ENCODE assay signal across 8 cellular contexts in the genomic region with DNA sequence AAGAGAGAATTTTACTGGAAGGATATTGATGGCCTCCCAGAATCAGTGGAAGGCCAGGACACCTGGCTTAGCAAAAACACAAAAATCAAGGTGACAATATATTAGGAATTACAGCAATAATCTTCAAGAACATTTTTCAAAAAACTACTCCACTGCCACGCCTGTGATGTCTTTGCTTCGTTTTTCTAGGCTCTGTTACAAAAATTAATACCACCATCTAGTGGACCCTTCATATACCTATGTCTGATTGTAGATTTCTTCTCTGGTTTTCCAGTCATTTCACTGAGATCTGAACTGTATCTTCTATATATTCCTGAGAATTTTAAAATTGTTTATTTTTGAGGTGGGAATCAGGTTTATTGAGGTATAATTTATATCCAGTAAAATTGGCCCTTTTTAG. TPM values are rescaled to one million over a fixed set of nuclear protein-coding genes. Genes with fewer than 3 reads are reported as not detected.
DNase-seq lines count a peak whose midpoint lies in the region; ATAC-seq, FAIRE-seq and TF ChIP-seq lines count a peak whose summit lies in the region.

No MANE protein-coding gene starts in this region.

- peaks cover 0 to 5% of the 10 kb centered on the region in 2 donors for H3K27me3 Mint-ChIP-seq in stimulated activated naive B cell treated with anti-CD40 and anti-IgM and Interleukin-4, amounts not matched to agents 10 μg/mL and 1 μg/mL and 100 μg/mL, for 72 hours

- H3K79me1 ChIP-seq in H1 (ENCODE audit: low read depth, low read length) = no peaks in the 10 kb centered on the region

- H4K5ac ChIP-seq in H1 (ENCODE audit: insufficient read length, low read depth, low read length) = no peak overlapping the region

- H2BK12ac ChIP-seq in H1 (ENCODE audit: low read depth, low read length) = no peak overlapping the region

- H2BK120ac ChIP-seq in H1 (replicated peaks; ENCODE audit: low read depth, low read length) = no peak overlapping the region

- H3K4me2 ChIP-seq in H1 (ENCODE audit: insufficient read depth in 1 of 2, low read depth in 2 of 2, low read length in 2 of 2) = no peak overlapping the region

- peak; percentile 55 for ATAC-seq in GM19043 (IDR thresholded peaks at IDR 0.05; ENCODE audit: low read depth, unreplicated experiment)
- ATAC-seq in stimulated activated naive B cell treated with anti-CD40 and anti-IgM and Interleukin-4, amounts not matched to agents 10 μg/mL and 1 μg/mL and 100 μg/mL, for 72 hours (replicated peaks) = no peak

- H3K18ac ChIP-seq in H1 (ENCODE audit: extremely low read depth, low read length) = no peak overlapping the region

- no peak overlapping the region for H3K27ac Mint-ChIP-seq in stimulated activated naive B cell treated with anti-CD40 and anti-IgM and Interleukin-4, amounts not matched to agents 10 μg/mL and 1 μg/mL and 100 μg/mL, for 72 hours

- peaks cover under 1% of the 10 kb centered on the region; the same call in 1 of the 2 replicates for H3K23me2 ChIP-seq in H1 (ENCODE audit: low read depth, low read length)

- H4K20me1 ChIP-seq in H1 (replicated peaks in 1 of 2; ENCODE audit: control insufficient read depth in 1 of 2, insufficient read depth in 2 of 2, low read length in 2 of 2) = no peaks in the 10 kb centered on the region

- H4K91ac ChIP-seq in H1 (replicated peaks; ENCODE audit: insufficient read length, low read length) = no peak overlapping the region

- H2BK5ac ChIP-seq in H1 (ENCODE audit: low read depth, low read length) = no peak overlapping the region

- no peak overlapping the region for H2BK15ac ChIP-seq in H1 (ENCODE audit: low read length)

- no peak for FAIRE-seq in H1 (lab: Jason Lieb, UNC)

- H3K9ac ChIP-seq in H1 (replicated peaks in 1 of 4; ENCODE audit: extremely low read depth in 1 of 4, low read depth in 3 of 4, low read length in 3 of 4) = no peak overlapping the region

- H3K36me3 ChIP-seq in H1 (ENCODE audit: control insufficient read depth in 2 of 4, insufficient read depth in 4 of 4, low read length in 3 of 4) = no peaks in the 10 kb centered on the region
- H3K36me3 ChIP-seq in tibial artery = no peaks in the 10 kb centered on the region

- H2AFZ ChIP-seq in H1 (ENCODE audit: low read length) = no peak overlapping the region

- H3K9me3 ChIP-seq in H1 (ENCODE audit: insufficient read depth in 2 of 2, low read depth in 1 of 2, low read length in 1 of 2) (no peaks in the 10 kb centered on the region), tibial artery (no peaks in the 10 kb centered on the region)

- DNase-seq in AG09319 (ENCODE audit: extremely low read depth, low read depth) = no peak
- DNase-seq in NAMALWA (ENCODE audit: low spot score) = peak; percentile 68
- DNase-seq in H1 (ENCODE audit: low read depth in 1 of 2, low spot score in 2 of 2) = no peak
- no peak for DNase-seq in stimulated activated naive B cell treated with anti-CD40 and anti-IgM and Interleukin-4, amounts not matched to agents 10 μg/mL and 1 μg/mL and 100 μg/mL, for 72 hours
- DNase-seq in cardiac septum (ENCODE audit: low spot score) = no peak
- no peak for DNase-seq in HuH-7 (ENCODE audit: low spot score)
- no peak for DNase-seq in tibial artery

- H3K27ac ChIP-seq in H1 (ENCODE audit: low read depth, low read length) = no peak overlapping the region
- H3K27ac ChIP-seq in tibial artery = no peak overlapping the region

- no peak overlapping the region for H4K8ac ChIP-seq in H1 (ENCODE audit: extremely low read depth, insufficient read depth, low read length)

- no peaks in the 10 kb centered on the region for H3K9me3 Mint-ChIP-seq in stimulated activated naive B cell treated with anti-CD40 and anti-IgM and Interleukin-4, amounts not matched to agents 10 μg/mL and 1 μg/mL and 100 μg/mL, for 72 hours

- no peaks in the 10 kb centered on the region for H3K27me3 ChIP-seq in H1 (replicated peaks in 1 of 4; ENCODE audit: control insufficient read depth in 3 of 4, extremely low read depth in 1 of 4, insufficient read depth in 3 of 4, low read length in 3 of 4)
- no peaks in the 10 kb centered on the region for H3K27me3 ChIP-seq in tibial artery

- TF ChIP-seq CTCF in AG09319 (IDR thresholded peaks at IDR 0.05; ENCODE audit: low read depth, low read length) (peak; percentile 32), H1 (IDR thresholded peaks at IDR 0.05; ENCODE audit: control extremely low read depth in 1 of 3, insufficient read depth in 1 of 3, low read depth in 1 of 3, low read length in 3 of 3) (no peak), tibial artery (IDR thresholded peaks at IDR 0.05) (no peak)

- H3K4me1 Mint-ChIP-seq in stimulated activated naive B cell treated with anti-CD40 and anti-IgM and Interleukin-4, amounts not matched to agents 10 μg/mL and 1 μg/mL and 100 μg/mL, for 72 hours = peaks cover 3% of the 10 kb centered on the region in 2 donors

- CTCF ChIA-PET in H1 (lab: Charles Lee; ENCODE audit: partially characterized antibody) = no interaction called here

- peaks cover under 1 to 1% of the 10 kb centered on the region in 2 donors for H3K36me3 Mint-ChIP-seq in stimulated activated naive B cell treated with anti-CD40 and anti-IgM and Interleukin-4, amounts not matched to agents 10 μg/mL and 1 μg/mL and 100 μg/mL, for 72 hours

- H3K4me3 Mint-ChIP-seq in stimulated activated naive B cell treated with anti-CD40 and anti-IgM and Interleukin-4, amounts not matched to agents 10 μg/mL and 1 μg/mL and 100 μg/mL, for 72 hours = no peak overlapping the region

- no peak overlapping the region for H3K4ac ChIP-seq in H1 (replicated peaks; ENCODE audit: insufficient read length, low read depth, low read length)

- H3K79me2 ChIP-seq in H1 (ENCODE audit: control insufficient read depth in 1 of 2, insufficient read depth in 2 of 2, low read length in 2 of 2) = no peaks in the 10 kb centered on the region

- no peaks in the 10 kb centered on the region for H3K4me1 ChIP-seq in H1 (replicated peaks in 1 of 4; ENCODE audit: control insufficient read depth in 3 of 4, insufficient read depth in 4 of 4, low read length in 3 of 4)
- H3K4me1 ChIP-seq in tibial artery = peaks cover 0 to 6% (median 2%) of the 10 kb centered on the region in 4 donors

- 72% methylated on average over 2 of the region's 2 CpGs; no CpG with 5 or more reads in 1 of the 2 experiments for WGBS in H1 (ENCODE audit: extremely low coverage in 1 of 2, insufficient coverage in 1 of 2, insufficient read length in 1 of 2, insufficient replicate concordance in 2 of 2, low coverage in 1 of 2, low lambda C conversion rate in 2 of 2, missing lambda C conversion rate in 1 of 2), 2 experiments

- POLR2A ChIA-PET in H1 (lab: Charles Lee; ENCODE audit: partially characterized antibody) = no interaction called here

- H2AK5ac ChIP-seq in H1 (ENCODE audit: low read depth, low read length) = no peak overlapping the region

- H2BK20ac ChIP-seq in H1 (ENCODE audit: low read length) = no peak overlapping the region

- no peak overlapping the region for H3K23ac ChIP-seq in H1 (ENCODE audit: insufficient read length)

- intact Hi-C loops in cardiac septum (cut with DNase I) (loop anchor here (5.0 kb wide), 1 partner anchor 113 kb away; a partner anchor contains a TSS), tibial artery (cut with DNase I; ENCODE audit: low total_unique reads) (no loop called here)

- no peak overlapping the region for H3K14ac ChIP-seq in H1 (ENCODE audit: insufficient read length)

- no peak for TF ChIP-seq POLR2A in H1 (IDR thresholded peaks at IDR 0.05; ENCODE audit: control extremely low read depth in 1 of 2, low read depth in 2 of 2, low read length in 2 of 2)

- TF ChIP-seq RAD21 in H1 (IDR thresholded peaks at IDR 0.05 in 1 of 2, conservative IDR thresholded peaks at IDR 0.05 in 1 of 2; ENCODE audit: low read depth in 2 of 2, low read length in 2 of 2) = peak; percentile 13 to 17; a peak in 2 of 4 replicates

- H3K56ac ChIP-seq in H1 (replicated peaks; ENCODE audit: insufficient read length, low read depth, low read length) = no peak overlapping the region

- no peak for TF ChIP-seq EP300 in H1 (IDR thresholded peaks at IDR 0.05; ENCODE audit: borderline replicate concordance in 1 of 2, low read depth in 2 of 2, low read length in 2 of 2)

- H3K4me3 ChIP-seq in H1 (ENCODE audit: extremely low read depth in 1 of 4, insufficient read depth in 2 of 4, low read depth in 3 of 4, low read length in 4 of 4) (no peak overlapping the region), tibial artery (no peak overlapping the region)

TF ChIP-seq in H1, 55 proteins besides CTCF, POLR2A, EP300 and RAD21 (continues in another document):
- TF ChIP-seq CHD2 (IDR thresholded peaks at IDR 0.05; ENCODE audit: low read length) = no peak

RNA-seq across cellular contexts. Expression of a gene that starts 5.6 kb away (rescaled TPM):
- 21.4 and 24.2 TPM in 2 replicates for total RNA-seq in H1 (2021; fragmentation: NEBNext Ultra II Directional; extraction: Animal tissue kit (Norgen Biotek cat#: 25700))
- polyA plus RNA-seq in H1 (2011; rRNA removed) = 15.6 and 19.6 TPM in 2 replicates
- 13.8 TPM for polyA plus RNA-seq in H1 (2011; cell fraction: cytosol; rRNA removed)
- 16.2 TPM for polyA plus RNA-seq in H1 (2011; cell fraction: nucleus; rRNA removed)
- 10.1 to 15.3 TPM (median 13.1 TPM) in 4 replicates for polyA plus RNA-seq in H1 (2012, experiment 1 of 2)
- polyA plus RNA-seq in H1 (2012, experiment 2 of 2) = 2.8 TPM
- 24.5 TPM for polyA plus RNA-seq in H1 (2013, experiment 1 of 2)
- polyA plus RNA-seq in H1 (2013, experiment 2 of 2) = 26.6 TPM
- polyA minus RNA-seq in H1 (2011; rRNA and poly(A)+ RNA removed) = 18.0 and 26.8 TPM in 2 replicates
- polyA minus RNA-seq in H1 (2011; cell fraction: cytosol; rRNA and poly(A)+ RNA removed) = 22.3 TPM
- polyA minus RNA-seq in H1 (2011; cell fraction: nucleus; rRNA and poly(A)+ RNA removed) = 28.4 TPM
- 29.9 TPM for total RNA-seq in cardiac septum

RNA-seq across cellular contexts. Expression of a gene that starts 10.6 kb away (rescaled TPM):
- total RNA-seq in H1 (2021; fragmentation: NEBNext Ultra II Directional; extraction: Animal tissue kit (Norgen Biotek cat#: 25700)) = 161 and 175 TPM in 2 replicates
- polyA plus RNA-seq in H1 (2011; rRNA removed) = 31.4 and 57.7 TPM in 2 replicates
- 70.8 TPM for polyA plus RNA-seq in H1 (2011; cell fraction: cytosol; rRNA removed)
- polyA plus RNA-seq in H1 (2011; cell fraction: nucleus; rRNA removed) = 20.3 TPM
- 97.9 to 219 TPM (median 113 TPM) in 4 replicates for polyA plus RNA-seq in H1 (2012, experiment 1 of 2)
- 21.7 TPM for polyA plus RNA-seq in H1 (2012, experiment 2 of 2)
- 106 TPM for polyA plus RNA-seq in H1 (2013, experiment 1 of 2)
- polyA plus RNA-seq in H1 (2013, experiment 2 of 2) = 104 TPM
- polyA minus RNA-seq in H1 (2011; rRNA and poly(A)+ RNA removed) = 67.4 and 102 TPM in 2 replicates
- polyA minus RNA-seq in H1 (2011; cell fraction: cytosol; rRNA and poly(A)+ RNA removed) = 54.7 TPM
- polyA minus RNA-seq in H1 (2011; cell fraction: nucleus; rRNA and poly(A)+ RNA removed) = 35.3 TPM
- 27.7 TPM for total RNA-seq in cardiac septum

RNA-seq across cellular contexts. Expression of a gene that starts 53.8 kb away (rescaled TPM):
- 2.4 and 3.4 TPM in 2 replicates for total RNA-seq in H1 (2021; fragmentation: NEBNext Ultra II Directional; extraction: Animal tissue kit (Norgen Biotek cat#: 25700))
- polyA plus RNA-seq in H1 (2011; rRNA removed) = 3.3 and 4.5 TPM in 2 replicates
- 3.0 TPM for polyA plus RNA-seq in H1 (2011; cell fraction: cytosol; rRNA removed)
- 2.0 TPM for polyA plus RNA-seq in H1 (2011; cell fraction: nucleus; rRNA removed)
- 1.4 to 2.5 TPM (median 1.8 TPM) in 4 replicates for polyA plus RNA-seq in H1 (2012, experiment 1 of 2)
- polyA plus RNA-seq in H1 (2012, experiment 2 of 2) = 0.94 TPM
- polyA plus RNA-seq in H1 (2013, experiment 1 of 2) = 3.8 TPM
- polyA plus RNA-seq in H1 (2013, experiment 2 of 2) = 4.5 TPM
- 0.38 and 0.85 TPM in 2 replicates for polyA minus RNA-seq in H1 (2011; rRNA and poly(A)+ RNA removed)
- polyA minus RNA-seq in H1 (2011; cell fraction: cytosol; rRNA and poly(A)+ RNA removed) = 1.0 TPM
- 1.5 TPM for polyA minus RNA-seq in H1 (2011; cell fraction: nucleus; rRNA and poly(A)+ RNA removed)
- 7.2 TPM for total RNA-seq in cardiac septum
